ENCODE assay signal across 20 cellular contexts in genomic region chr20:42985628-42986027, GRCh38.
A peak's percentile ranks its signal among the peaks of the same experiment; 100 is the strongest.
DNase-seq lines count a peak whose midpoint lies in the region; FAIRE-seq and TF ChIP-seq lines count a peak whose summit lies in the region.
"Had no signal": no experiment of that assay in that cellular context is flagged by ENCODE, and none has a peak within 500 bp of the region (broad histone marks: within the 10 kb centered on the region; RNA-seq: fewer than 3 reads in every experiment).

No MANE protein-coding gene starts in this region.

- H2AK5ac ChIP-seq in H1 (ENCODE audit: low read depth, low read length), result no peak overlapping the region

- H3K4me1 Mint-ChIP-seq in activated naive CD8-positive, alpha-beta T cell treated with anti-CD3 and anti-CD28 coated beads for 36 hours, result no peaks in the 10 kb centered on the region

- POLR2A ChIA-PET in H1 (lab: Charles Lee; ENCODE audit: partially characterized antibody), result no interaction called here

- no peak overlapping the region for H3K27ac ChIP-seq in H1 (ENCODE audit: low read depth, low read length)
- H3K27ac ChIP-seq: BLaER1 treated with 17β-estradiol and CSF1 and Interleukin-3, amounts not matched to agents 10 nM and 100 nM; SK-N-MC had no signal

- TF ChIP-seq EP300 in H1 (IDR thresholded peaks at IDR 0.05; ENCODE audit: borderline replicate concordance in 1 of 2, low read depth in 2 of 2, low read length in 2 of 2), result no peak

- no peak overlapping the region for H3K18ac ChIP-seq in H1 (ENCODE audit: extremely low read depth, low read length)

- no peak overlapping the region for H3K4ac ChIP-seq in H1 (replicated peaks; ENCODE audit: insufficient read length, low read depth, low read length)

- H3K36me3 Mint-ChIP-seq in activated naive CD8-positive, alpha-beta T cell treated with anti-CD3 and anti-CD28 coated beads for 36 hours, result no peaks in the 10 kb centered on the region
- H3K36me3 Mint-ChIP-seq: CD8-positive, alpha-beta T cell had no signal

- TF ChIP-seq RAD21 in H1 (IDR thresholded peaks at IDR 0.05 in 1 of 2, conservative IDR thresholded peaks at IDR 0.05 in 1 of 2; ENCODE audit: low read depth in 2 of 2, low read length in 2 of 2), result peak; percentile 53 to 63

- H3K36me3 ChIP-seq in H7 (replicated peaks; ENCODE audit: control insufficient read depth, insufficient read depth, low read length), result no peaks in the 10 kb centered on the region
- H3K36me3 ChIP-seq in H1 (ENCODE audit: control insufficient read depth in 2 of 4, insufficient read depth in 4 of 4, low read length in 3 of 4), result no peaks in the 10 kb centered on the region
- H3K36me3 ChIP-seq: BLaER1 treated with 17β-estradiol and CSF1 and Interleukin-3, amounts not matched to agents 10 nM and 100 nM had no signal

- no peaks in the 10 kb centered on the region for H3K9me3 ChIP-seq in H1 (ENCODE audit: insufficient read depth in 2 of 2, low read depth in 1 of 2, low read length in 1 of 2)
- H3K9me3 ChIP-seq: BLaER1 treated with 17β-estradiol and CSF1 and Interleukin-3, amounts not matched to agents 10 nM and 100 nM had no signal

- no peaks in the 10 kb centered on the region for H3K79me1 ChIP-seq in H1 (ENCODE audit: low read depth, low read length)

- no peak overlapping the region for H3K4me2 ChIP-seq in H1 (ENCODE audit: insufficient read depth in 1 of 2, low read depth in 2 of 2, low read length in 2 of 2)
- H3K4me2 ChIP-seq: BLaER1 treated with 17β-estradiol and CSF1 and Interleukin-3, amounts not matched to agents 10 nM and 100 nM had no signal

- H4K8ac ChIP-seq in H1 (ENCODE audit: extremely low read depth, insufficient read depth, low read length), result no peak overlapping the region

- no peak overlapping the region for H3K23ac ChIP-seq in H1 (ENCODE audit: insufficient read length)

- no peak overlapping the region for H3K56ac ChIP-seq in H1 (replicated peaks; ENCODE audit: insufficient read length, low read depth, low read length)

- no peak overlapping the region for H3K9ac ChIP-seq in H1 (replicated peaks in 1 of 4; ENCODE audit: extremely low read depth in 1 of 4, low read depth in 3 of 4, low read length in 3 of 4)
- H3K9ac ChIP-seq: BLaER1 treated with 17β-estradiol and CSF1 and Interleukin-3, amounts not matched to agents 10 nM and 100 nM had no signal

- H2BK20ac ChIP-seq in H1 (ENCODE audit: low read length), result no peak overlapping the region

- no peak overlapping the region for H3K4me3 Mint-ChIP-seq in activated naive CD8-positive, alpha-beta T cell treated with anti-CD3 and anti-CD28 coated beads for 36 hours
- H3K4me3 Mint-ChIP-seq: CD8-positive, alpha-beta T cell had no signal

- TF ChIP-seq POLR2A in NB4 (IDR thresholded peaks at IDR 0.05; ENCODE audit: extremely low read depth, insufficient read length), result no peak
- TF ChIP-seq POLR2A in H1 (IDR thresholded peaks at IDR 0.05; ENCODE audit: control extremely low read depth in 1 of 2, low read depth in 2 of 2, low read length in 2 of 2), result no peak

- CTCF ChIA-PET in H1 (lab: Charles Lee; ENCODE audit: partially characterized antibody), result interaction anchor here (0.7 to 2.1 kb wide), 10 partner anchors 9 to 420 kb away, joined by 3 to 4 read pairs (median 3); no protein-coding TSS in a partner anchor

- H3K23me2 ChIP-seq in H1 (ENCODE audit: low read depth, low read length), result no peaks in the 10 kb centered on the region; the same call in 1 of the 2 replicates

- H2BK15ac ChIP-seq in H1 (ENCODE audit: low read length), result no peak overlapping the region

- peaks cover 0 to 1% of the 10 kb centered on the region in 2 experiments for H4K20me1 ChIP-seq in H1 (replicated peaks in 1 of 2; ENCODE audit: control insufficient read depth in 1 of 2, insufficient read depth in 2 of 2, low read length in 2 of 2)
- H4K20me1 ChIP-seq: BLaER1 treated with 17β-estradiol and CSF1 and Interleukin-3, amounts not matched to agents 10 nM and 100 nM had no signal

- no peaks in the 10 kb centered on the region for H3K27me3 Mint-ChIP-seq in activated naive CD8-positive, alpha-beta T cell treated with anti-CD3 and anti-CD28 coated beads for 36 hours

- WGBS in H1 (ENCODE audit: extremely low coverage in 1 of 2, insufficient coverage in 1 of 2, insufficient read length in 1 of 2, insufficient replicate concordance in 2 of 2, low coverage in 1 of 2, low lambda C conversion rate in 2 of 2, missing lambda C conversion rate in 1 of 2), 2 experiments, result 90% methylated on average over 4 of the region's 4 CpGs; no CpG with 5 or more reads in 1 of the 2 experiments

- no peak overlapping the region for H2BK120ac ChIP-seq in H1 (replicated peaks; ENCODE audit: low read depth, low read length)

- H3K27me3 ChIP-seq in H7 (ENCODE audit: control insufficient read depth, insufficient read depth, low read length) (no peaks in the 10 kb centered on the region; the same call in 1 of the 2 replicates), H1 (replicated peaks in 1 of 4; ENCODE audit: control insufficient read depth in 3 of 4, extremely low read depth in 1 of 4, insufficient read depth in 3 of 4, low read length in 3 of 4) (0 out of 7 replicates have a peak, but pooled peaks cover 0 to 2% (median 0%) of the 10 kb centered on the region in 4 experiments)
- H3K27me3 ChIP-seq: BLaER1 treated with 17β-estradiol and CSF1 and Interleukin-3, amounts not matched to agents 10 nM and 100 nM had no signal

- H4K5ac ChIP-seq in H1 (ENCODE audit: insufficient read length, low read depth, low read length), result no peak overlapping the region

- no peak overlapping the region for H3K27ac Mint-ChIP-seq in activated naive CD8-positive, alpha-beta T cell treated with anti-CD3 and anti-CD28 coated beads for 36 hours
- H3K27ac Mint-ChIP-seq: CD8-positive, alpha-beta T cell had no signal

- H3K4me3 ChIP-seq in H7 (ENCODE audit: insufficient read depth, low read depth, low read length), result no peak overlapping the region
- no peak overlapping the region for H3K4me3 ChIP-seq in NB4 (ENCODE audit: low read depth, low read length)
- no peak overlapping the region for H3K4me3 ChIP-seq in H1 (ENCODE audit: extremely low read depth in 1 of 4, insufficient read depth in 2 of 4, low read depth in 3 of 4, low read length in 4 of 4)
- H3K4me3 ChIP-seq: BLaER1 treated with 17β-estradiol and CSF1 and Interleukin-3, amounts not matched to agents 10 nM and 100 nM; SK-N-MC had no signal

- H3K79me2 ChIP-seq in H1 (ENCODE audit: control insufficient read depth in 1 of 2, insufficient read depth in 2 of 2, low read length in 2 of 2), result no peaks in the 10 kb centered on the region

- DNase-seq in H7, result peak; percentile 39
- no peak for DNase-seq in NB4 (ENCODE audit: low read depth)
- DNase-seq in H1 (ENCODE audit: low read depth in 1 of 2, low spot score in 2 of 2), result no peak
- DNase-seq in urothelium cell line (ENCODE audit: low spot score), result peak; percentile 31
- DNase-seq in HuH-7 (ENCODE audit: low spot score), result no peak
- no peak for DNase-seq in globus pallidus (ENCODE audit: low spot score)
- DNase-seq in activated naive CD8-positive, alpha-beta T cell treated with anti-CD3 and anti-CD28 coated beads for 36 hours, result no peak
- DNase-seq: Calu3; CD8-positive, alpha-beta T cell; DMS153; KBM-7; NCI-H1694; NCI-H2081; NCI-H2171; SHP77; SW 1271 had no signal

- H3K4me1 ChIP-seq in H1 (replicated peaks in 1 of 4; ENCODE audit: control insufficient read depth in 3 of 4, insufficient read depth in 4 of 4, low read length in 3 of 4), result peaks cover 0 to 10% (median 5%) of the 10 kb centered on the region in 4 experiments; a peak in 5 of 7 replicates

- TF ChIP-seq CTCF in NB4 (IDR thresholded peaks at IDR 0.05; ENCODE audit: low read depth, low read length), result peak; percentile 34
- peak; percentile 36 to 78 (median 75) for TF ChIP-seq CTCF in H1 (IDR thresholded peaks at IDR 0.05; ENCODE audit: control extremely low read depth in 1 of 3, insufficient read depth in 1 of 3, low read depth in 1 of 3, low read length in 3 of 3)

- no peak for FAIRE-seq in H1 (lab: Jason Lieb, UNC)
- no peak for FAIRE-seq in urothelium cell line (lab: Jason Lieb, UNC)
- FAIRE-seq: G401.6, H54 had no signal

- no peak overlapping the region for H2BK5ac ChIP-seq in H1 (ENCODE audit: low read depth, low read length)

- no peaks in the 10 kb centered on the region for H3K9me3 Mint-ChIP-seq in activated naive CD8-positive, alpha-beta T cell treated with anti-CD3 and anti-CD28 coated beads for 36 hours
- H3K9me3 Mint-ChIP-seq: CD8-positive, alpha-beta T cell had no signal

- H3K14ac ChIP-seq in H1 (ENCODE audit: insufficient read length), result no peak overlapping the region

- no peak overlapping the region for H2AFZ ChIP-seq in H1 (ENCODE audit: low read length)

- no peak overlapping the region for H2BK12ac ChIP-seq in H1 (ENCODE audit: low read depth, low read length)

- H4K91ac ChIP-seq in H1 (replicated peaks; ENCODE audit: insufficient read length, low read length), result no peak overlapping the region

TF ChIP-seq in H1, 55 proteins besides CTCF, POLR2A, EP300 and RAD21 (continues in another document):
- no peak for TF ChIP-seq SRF (IDR thresholded peaks at IDR 0.05; ENCODE audit: low read depth, low read length)
- TF ChIP-seq SP2 (IDR thresholded peaks at IDR 0.05; ENCODE audit: low read length), result no peak
- TF ChIP-seq GABPA (IDR thresholded peaks at IDR 0.05; ENCODE audit: borderline replicate concordance, insufficient read depth, low read length), result no peak
- TF ChIP-seq KDM5A (IDR thresholded peaks at IDR 0.05; ENCODE audit: low read length), result no peak
- TF ChIP-seq E2F6 (IDR thresholded peaks at IDR 0.05), result no peak
- TF ChIP-seq CREB1 (IDR thresholded peaks at IDR 0.05), result no peak
- no peak for TF ChIP-seq TBP (IDR thresholded peaks at IDR 0.05; ENCODE audit: low read depth, low read length)
- TF ChIP-seq ATF2 (IDR thresholded peaks at IDR 0.05; ENCODE audit: low read length), result no peak
- no peak for TF ChIP-seq HDAC2 (IDR thresholded peaks at IDR 0.05; ENCODE audit: borderline replicate concordance in 1 of 2, low read depth in 2 of 2, low read length in 2 of 2)
- TF ChIP-seq TAF1 (IDR thresholded peaks at IDR 0.05; ENCODE audit: low read depth, low read length), result no peak

Comparison
In these comparisons a context has a peak if more than half of its experiments do, and no peak if none do; other contexts are left out.
1. DNase-seq: peak in H7 (single experiment) and urothelium cell line (single experiment); none in NB4 (single experiment), H1 (0 of 2), HuH-7 (single experiment), globus pallidus (single experiment) and activated naive CD8-positive, alpha-beta T cell treated with anti-CD3 and anti-CD28 coated beads for 36 hours (single experiment).